ENCODE assay signal across 29 cellular contexts in the genomic region with DNA sequence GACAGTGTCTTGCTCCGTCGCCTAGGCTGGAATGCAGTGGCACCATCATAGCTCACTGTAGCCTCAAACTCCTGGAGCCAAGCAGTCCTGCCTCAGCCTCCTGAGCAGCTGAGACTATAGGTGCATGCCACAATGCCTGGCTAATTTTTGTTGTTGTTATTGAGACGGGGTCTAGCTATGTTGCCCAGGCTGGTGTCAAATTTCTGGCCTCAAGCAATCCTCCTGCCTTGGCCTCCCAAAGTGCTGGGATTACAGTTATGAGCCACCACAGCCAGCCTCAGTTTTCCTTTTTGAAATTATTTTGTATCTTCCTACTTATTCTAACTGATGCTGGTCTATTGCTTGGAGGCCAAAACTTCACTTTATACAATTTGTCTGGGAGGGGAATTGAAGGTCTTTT.
"Had no signal": no experiment of that assay in that cellular context is flagged by ENCODE, and none has a peak within 500 bp of the region (broad histone marks: within the 10 kb centered on the region; RNA-seq: fewer than 3 reads in every experiment).

No MANE protein-coding gene starts in this region.

- H3K27ac Mint-ChIP-seq: nephron progenitor cell; neural progenitor cell; stimulated activated naive B cell treated with anti-CD40 and anti-IgM and Interleukin-4, amounts not matched to agents 10 μg/mL and 1 μg/mL and 100 μg/mL, for 72 hours had no signal

- H2AFZ ChIP-seq: neural progenitor cell, parathyroid adenoma had no signal

- H3K79me2 ChIP-seq: parathyroid adenoma had no signal

- H3K27ac ChIP-seq: left lung, lower lobe of right lung, neural progenitor cell, neutrophil, parathyroid adenoma, right atrium auricular region, skin epidermis, tibial nerve, upper lobe of left lung, vagina had no signal

- H3K4me1 ChIP-seq: left lung, lower lobe of right lung, right atrium auricular region, upper lobe of left lung, vagina had no signal

- ATAC-seq: left colon; lower lobe of right lung; mucosa of descending colon; naive thymus-derived CD4-positive, alpha-beta T cell; sciatic nerve; stimulated activated naive CD8-positive, alpha-beta T cell treated with anti-CD3 and anti-CD28 coated beads, Interleukin-15, Interleukin-2, amounts not matched to agents 100 U/mL and 50 U/mL, for 24 hours had no signal

- H3K9me3 Mint-ChIP-seq: neural progenitor cell had no signal

- H3K27me3 ChIP-seq: left lung, neural progenitor cell, neutrophil, right atrium auricular region, tibial nerve, upper lobe of left lung, vagina had no signal

- H3K4me3 ChIP-seq: left lung, lower lobe of right lung, mucosa of descending colon, neural progenitor cell, right atrium auricular region, skin epidermis, tibial nerve, upper lobe of left lung, vagina had no signal

- H3K4me2 ChIP-seq: neural progenitor cell had no signal

- H3K27me3 Mint-ChIP-seq: naive thymus-derived CD4-positive, alpha-beta T cell; stimulated activated naive B cell treated with anti-CD40 and anti-IgM and Interleukin-4, amounts not matched to agents 10 μg/mL and 1 μg/mL and 100 μg/mL, for 72 hours had no signal

- DNase-seq: head of caudate nucleus; hippocampal formation; kidney; left colon; left lung; lower lobe of right lung; mammary epithelial cell; mesendoderm; midbrain; mucosa of descending colon; naive thymus-derived CD4-positive, alpha-beta T cell; nephron progenitor cell; occipital lobe; stimulated activated CD4-positive, alpha-beta T cell treated with anti-CD3 and anti-CD28 coated beads, Interleukin-12 subunit alpha, Interleukin-12 subunit beta, amount 100 ng/mL, for 4 hours; stimulated activated CD4-positive, alpha-beta T cell treated with anti-CD3 and anti-CD28 coated beads, Interleukin-15, amount 100 ng/mL, for 24 hours; stimulated activated CD4-positive, alpha-beta T cell treated with anti-CD3 and anti-CD28 coated beads, Interleukin-2, amount 100 ng/mL, for 24 hours; stimulated activated CD4-positive, alpha-beta T cell treated with anti-CD3 and anti-CD28 coated beads, Interleukin-4, amount 100 ng/mL, for 1 hour; stimulated activated naive B cell treated with anti-CD40 and anti-IgM and Interleukin-4, amounts not matched to agents 10 μg/mL and 1 μg/mL and 100 μg/mL, for 72 hours; stimulated activated naive CD8-positive, alpha-beta T cell treated with anti-CD3 and anti-CD28 coated beads, Interleukin-15, Interleukin-2, amounts not matched to agents 100 U/mL and 50 U/mL, for 24 hours; substantia nigra; upper lobe of left lung had no signal

- H3K9ac ChIP-seq: neural progenitor cell, parathyroid adenoma had no signal

- H3K4me3 Mint-ChIP-seq: naive thymus-derived CD4-positive, alpha-beta T cell; nephron progenitor cell; neural progenitor cell; stimulated activated naive B cell treated with anti-CD40 and anti-IgM and Interleukin-4, amounts not matched to agents 10 μg/mL and 1 μg/mL and 100 μg/mL, for 72 hours had no signal

- H3K9me3 ChIP-seq: left lung, lower lobe of right lung, mucosa of descending colon, neutrophil, right atrium auricular region, tibial nerve, upper lobe of left lung, vagina had no signal

- H3K36me3 ChIP-seq: left lung, neural progenitor cell, right atrium auricular region, vagina had no signal
